Comparison of ENCODE assay signal across 28 cellular contexts in the genomic region with DNA sequence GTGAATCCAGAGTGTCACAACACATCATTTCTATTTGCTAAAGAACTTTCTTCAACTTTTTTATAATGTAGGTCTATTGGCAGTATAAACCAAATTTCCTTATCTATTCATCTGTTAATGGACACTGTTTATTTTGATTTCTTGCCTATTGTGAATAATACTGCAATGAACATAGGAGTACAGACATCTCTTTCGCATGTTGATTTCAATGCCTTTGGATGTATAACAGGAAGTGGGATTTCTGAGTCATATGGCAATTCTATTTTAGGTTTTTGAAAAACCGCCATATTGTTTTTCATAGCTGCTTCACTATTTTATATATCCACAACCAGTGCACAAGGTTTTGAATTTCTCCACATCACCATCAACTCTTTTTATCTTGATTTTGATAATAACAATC.
A peak's percentile ranks its signal among the peaks of the same experiment; 100 is the strongest.
DNase-seq lines count a peak whose midpoint lies in the region; ATAC-seq and TF ChIP-seq lines count a peak whose summit lies in the region.
"Had no signal": no experiment of that assay in that cellular context is flagged by ENCODE, and none has a peak within 500 bp of the region (broad histone marks: within the 10 kb centered on the region; RNA-seq: fewer than 3 reads in every experiment).

No MANE protein-coding gene starts in this region.

- H3K27me3 ChIP-seq in SK-N-SH (ENCODE audit: insufficient read depth) (no peaks in the 10 kb centered on the region), fibroblast of lung (ENCODE audit: control insufficient read depth, insufficient read depth, low read length) (no peaks in the 10 kb centered on the region)
- H3K27me3 ChIP-seq: upper lobe of left lung had no signal

- H3K79me2 ChIP-seq in SK-N-SH (ENCODE audit: insufficient read depth): no peaks in the 10 kb centered on the region
- H3K79me2 ChIP-seq in fibroblast of lung (ENCODE audit: control insufficient read depth, insufficient read depth, low read length): no peaks in the 10 kb centered on the region

- H3K9me2 ChIP-seq in SK-N-SH: no peaks in the 10 kb centered on the region

- peaks cover 5% of the 10 kb centered on the region in 2 experiments; a peak in 1 of 4 replicates for H3K4me1 ChIP-seq in SK-N-SH (ENCODE audit: control insufficient read depth in 1 of 2, insufficient read depth in 2 of 2, low read depth in 1 of 2, low read length in 1 of 2)
- peaks cover 4% of the 10 kb centered on the region for H3K4me1 ChIP-seq in fibroblast of lung (ENCODE audit: control insufficient read depth, extremely low read depth, insufficient read depth, low read length)

- H2AFZ ChIP-seq in SK-N-SH (ENCODE audit: low read depth) (peak overlapping the region; percentile 71), fibroblast of lung (ENCODE audit: low read length) (no peak overlapping the region)
- H2AFZ ChIP-seq: PC-9 had no signal

- TF ChIP-seq CTCF in SK-N-SH (IDR thresholded peaks at IDR 0.05) (no peak), fibroblast of lung (conservative IDR thresholded peaks at IDR 0.05 in 1 of 2, IDR thresholded peaks at IDR 0.05 in 1 of 2; ENCODE audit: low read depth in 1 of 2, low read length in 2 of 2) (no peak)

- no peak overlapping the region for H3K9ac ChIP-seq in SK-N-SH
- H3K9ac ChIP-seq in fibroblast of lung (ENCODE audit: insufficient read depth, low read length): no peak overlapping the region

- no peak overlapping the region for H3K4me2 ChIP-seq in SK-N-SH
- H3K4me2 ChIP-seq in fibroblast of lung (ENCODE audit: extremely low read depth, insufficient read depth, low read length): no peak overlapping the region
- H3K4me2 ChIP-seq: PC-9, smooth muscle cell had no signal

- no peak for DNase-seq in SK-N-SH
- DNase-seq in RKO (ENCODE audit: low spot score): peak; percentile 15
- peak; percentile 40 to 47 for DNase-seq in fibroblast of lung (ENCODE audit: low read depth in 2 of 2)
- DNase-seq in SKM-1 treated with dmso at 0.1 percent for 144 hours (lab: John Stamatoyannopoulos, UW; ENCODE audit: unreplicated experiment): no peak
- DNase-seq in ureter (ENCODE audit: low spot score): no peak
- no peak for DNase-seq in globus pallidus (ENCODE audit: low spot score)
- DNase-seq in NCI-H1694 treated with DMSO at 0.1 percent for 48 hours (lab: John Stamatoyannopoulos, UW): no peak
- DNase-seq: 8988T; activated CD4-positive, CD25-positive, alpha-beta regulatory T cell treated with anti-CD3 and anti-CD28 coated beads, Interleukin-2, amount 50 U/mL, for 72 hours; activated CD8-positive, alpha-beta T cell treated with anti-CD3 and anti-CD28 coated beads for 36 hours; activated gamma-delta T cell treated with Interleukin-2 at 50 U/mL for 16 hours; DMS53; head of caudate nucleus; left colon; mesendoderm; NCI-H1105; NCI-H2029; NCI-H446; NCI-H82; nucleus accumbens; PC-9; retina; SIG-M5; stimulated activated CD4-positive, alpha-beta T cell treated with anti-CD3 and anti-CD28 coated beads, Interleukin-2, amount 100 ng/mL, for 24 hours; upper lobe of left lung had no signal

- TF ChIP-seq RAD21 in SK-N-SH (IDR thresholded peaks at IDR 0.05; ENCODE audit: low read length): no peak

- 93% methylated on average over 2 of the region's 2 CpGs for WGBS in SK-N-SH (ENCODE audit: low lambda C conversion rate)

- peaks cover 21% of the 10 kb centered on the region for H3F3A ChIP-seq in SK-N-SH (replicated peaks; ENCODE audit: insufficient read depth)

- H3K4me3 ChIP-seq in SK-N-SH (ENCODE audit: low read depth in 2 of 2, low read length in 1 of 2) (no peak overlapping the region), fibroblast of lung (replicated peaks in 1 of 4; ENCODE audit: control extremely low read depth in 1 of 4, insufficient read depth in 1 of 4, low read depth in 3 of 4, low read length in 4 of 4) (no peak overlapping the region)
- H3K4me3 ChIP-seq: coronary artery, PC-9, smooth muscle cell, upper lobe of left lung had no signal

- peaks cover 0 to 1% of the 10 kb centered on the region in 2 experiments for H3K36me3 ChIP-seq in SK-N-SH (replicated peaks in 1 of 2; ENCODE audit: control insufficient read depth in 1 of 2, insufficient read depth in 2 of 2, low read length in 1 of 2)
- no peaks in the 10 kb centered on the region for H3K36me3 ChIP-seq in fibroblast of lung (ENCODE audit: control insufficient read depth, insufficient read depth, low read length)
- H3K36me3 ChIP-seq: upper lobe of left lung had no signal

- H4K20me1 ChIP-seq in SK-N-SH (ENCODE audit: insufficient read depth) (no peaks in the 10 kb centered on the region), fibroblast of lung (ENCODE audit: control insufficient read depth, extremely low read depth, insufficient read depth, low read length) (no peaks in the 10 kb centered on the region)

- CTCF ChIA-PET in SK-N-SH (lab: Yijun Ruan, JAX): no interaction called here

- ATAC-seq in SK-N-SH treated with all-trans-retinoic acid at 6 μM for 48 hours: no peak
- ATAC-seq: activated CD8-positive, alpha-beta T cell treated with anti-CD3 and anti-CD28 coated beads for 36 hours; left colon had no signal

- H3K9me3 ChIP-seq in SK-N-SH (no peaks in the 10 kb centered on the region), fibroblast of lung (ENCODE audit: control insufficient read depth, insufficient read depth, low read depth, low read length) (no peaks in the 10 kb centered on the region)
- H3K9me3 ChIP-seq: upper lobe of left lung had no signal

- TF ChIP-seq EP300 in SK-N-SH (IDR thresholded peaks at IDR 0.05; ENCODE audit: borderline replicate concordance in 1 of 2, low read depth in 1 of 2, low read length in 1 of 2): no peak

- POLR2A ChIA-PET in SK-N-SH (lab: Yijun Ruan, JAX): no interaction called here

- peak overlapping the region in 1 of 2 experiments; percentile 25; a peak in 2 of 4 replicates for H3K27ac ChIP-seq in SK-N-SH (ENCODE audit: low read depth in 2 of 2, low read length in 1 of 2)
- H3K27ac ChIP-seq in fibroblast of lung (ENCODE audit: insufficient read depth, low read length): no peak overlapping the region
- H3K27ac ChIP-seq: coronary artery, PC-9, upper lobe of left lung had no signal

TF ChIP-seq in SK-N-SH, 30 proteins besides CTCF, POLR2A, EP300 and RAD21:
- TF ChIP-seq, protein P1, sequence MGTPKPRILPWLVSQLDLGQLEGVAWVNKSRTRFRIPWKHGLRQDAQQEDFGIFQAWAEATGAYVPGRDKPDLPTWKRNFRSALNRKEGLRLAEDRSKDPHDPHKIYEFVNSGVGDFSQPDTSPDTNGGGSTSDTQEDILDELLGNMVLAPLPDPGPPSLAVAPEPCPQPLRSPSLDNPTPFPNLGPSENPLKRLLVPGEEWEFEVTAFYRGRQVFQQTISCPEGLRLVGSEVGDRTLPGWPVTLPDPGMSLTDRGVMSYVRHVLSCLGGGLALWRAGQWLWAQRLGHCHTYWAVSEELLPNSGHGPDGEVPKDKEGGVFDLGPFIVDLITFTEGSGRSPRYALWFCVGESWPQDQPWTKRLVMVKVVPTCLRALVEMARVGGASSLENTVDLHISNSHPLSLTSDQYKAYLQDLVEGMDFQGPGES (IDR thresholded peaks at IDR 0.05; ENCODE audit: low read depth, low read length): no peak
- TF ChIP-seq MEF2A (IDR thresholded peaks at IDR 0.05; ENCODE audit: borderline replicate concordance, low read depth): 0 out of 2 replicates have a peak, but pooled peaks have one; percentile 35

TF ChIP-seq in SK-N-SH treated with all-trans-retinoic acid at 6 μM for 48 hours, 23 proteins besides CTCF, POLR2A, EP300 and RAD21 (continues in another document):
- TF ChIP-seq, protein P2, sequence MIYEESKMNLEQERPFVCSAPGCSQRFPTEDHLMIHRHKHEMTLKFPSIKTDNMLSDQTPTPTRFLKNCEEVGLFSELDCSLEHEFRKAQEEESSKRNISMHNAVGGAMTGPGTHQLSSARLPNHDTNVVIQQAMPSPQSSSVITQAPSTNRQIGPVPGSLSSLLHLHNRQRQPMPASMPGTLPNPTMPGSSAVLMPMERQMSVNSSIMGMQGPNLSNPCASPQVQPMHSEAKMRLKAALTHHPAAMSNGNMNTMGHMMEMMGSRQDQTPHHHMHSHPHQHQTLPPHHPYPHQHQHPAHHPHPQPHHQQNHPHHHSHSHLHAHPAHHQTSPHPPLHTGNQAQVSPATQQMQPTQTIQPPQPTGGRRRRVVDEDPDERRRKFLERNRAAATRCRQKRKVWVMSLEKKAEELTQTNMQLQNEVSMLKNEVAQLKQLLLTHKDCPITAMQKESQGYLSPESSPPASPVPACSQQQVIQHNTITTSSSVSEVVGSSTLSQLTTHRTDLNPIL (CRISPR knock-in tag; IDR thresholded peaks at IDR 0.05; ENCODE audit: low read depth): no peak
- no peak for TF ChIP-seq PPARA (CRISPR knock-in tag; IDR thresholded peaks at IDR 0.05; ENCODE audit: borderline replicate concordance)
- no peak for TF ChIP-seq CSDC2 (CRISPR knock-in tag; IDR thresholded peaks at IDR 0.05)
- TF ChIP-seq ZNF8 (CRISPR knock-in tag; IDR thresholded peaks at IDR 0.05): no peak
- TF ChIP-seq, protein P3, sequence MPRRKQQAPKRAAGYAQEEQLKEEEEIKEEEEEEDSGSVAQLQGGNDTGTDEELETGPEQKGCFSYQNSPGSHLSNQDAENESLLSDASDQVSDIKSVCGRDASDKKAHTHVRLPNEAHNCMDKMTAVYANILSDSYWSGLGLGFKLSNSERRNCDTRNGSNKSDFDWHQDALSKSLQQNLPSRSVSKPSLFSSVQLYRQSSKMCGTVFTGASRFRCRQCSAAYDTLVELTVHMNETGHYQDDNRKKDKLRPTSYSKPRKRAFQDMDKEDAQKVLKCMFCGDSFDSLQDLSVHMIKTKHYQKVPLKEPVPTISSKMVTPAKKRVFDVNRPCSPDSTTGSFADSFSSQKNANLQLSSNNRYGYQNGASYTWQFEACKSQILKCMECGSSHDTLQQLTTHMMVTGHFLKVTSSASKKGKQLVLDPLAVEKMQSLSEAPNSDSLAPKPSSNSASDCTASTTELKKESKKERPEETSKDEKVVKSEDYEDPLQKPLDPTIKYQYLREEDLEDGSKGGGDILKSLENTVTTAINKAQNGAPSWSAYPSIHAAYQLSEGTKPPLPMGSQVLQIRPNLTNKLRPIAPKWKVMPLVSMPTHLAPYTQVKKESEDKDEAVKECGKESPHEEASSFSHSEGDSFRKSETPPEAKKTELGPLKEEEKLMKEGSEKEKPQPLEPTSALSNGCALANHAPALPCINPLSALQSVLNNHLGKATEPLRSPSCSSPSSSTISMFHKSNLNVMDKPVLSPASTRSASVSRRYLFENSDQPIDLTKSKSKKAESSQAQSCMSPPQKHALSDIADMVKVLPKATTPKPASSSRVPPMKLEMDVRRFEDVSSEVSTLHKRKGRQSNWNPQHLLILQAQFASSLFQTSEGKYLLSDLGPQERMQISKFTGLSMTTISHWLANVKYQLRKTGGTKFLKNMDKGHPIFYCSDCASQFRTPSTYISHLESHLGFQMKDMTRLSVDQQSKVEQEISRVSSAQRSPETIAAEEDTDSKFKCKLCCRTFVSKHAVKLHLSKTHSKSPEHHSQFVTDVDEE (CRISPR knock-in tag; IDR thresholded peaks at IDR 0.05): no peak
- no peak for TF ChIP-seq ZFP3 (CRISPR knock-in tag; IDR thresholded peaks at IDR 0.05)
- no peak for TF ChIP-seq ARNTL (CRISPR knock-in tag; IDR thresholded peaks at IDR 0.05; ENCODE audit: borderline replicate concordance, low read depth)

Comparison
In these comparisons a context has a peak if more than half of its experiments do, and no peak if none do; other contexts are left out.
1. DNase-seq: peak in RKO (single experiment) and fibroblast of lung (2 of 2); none in SK-N-SH (single experiment), SKM-1 treated with dmso at 0.1 percent for 144 hours (single experiment), ureter (single experiment), globus pallidus (single experiment) and NCI-H1694 treated with DMSO at 0.1 percent for 48 hours (single experiment).